Comparison of ENCODE assay signal across 8 cellular contexts in the genomic region with DNA sequence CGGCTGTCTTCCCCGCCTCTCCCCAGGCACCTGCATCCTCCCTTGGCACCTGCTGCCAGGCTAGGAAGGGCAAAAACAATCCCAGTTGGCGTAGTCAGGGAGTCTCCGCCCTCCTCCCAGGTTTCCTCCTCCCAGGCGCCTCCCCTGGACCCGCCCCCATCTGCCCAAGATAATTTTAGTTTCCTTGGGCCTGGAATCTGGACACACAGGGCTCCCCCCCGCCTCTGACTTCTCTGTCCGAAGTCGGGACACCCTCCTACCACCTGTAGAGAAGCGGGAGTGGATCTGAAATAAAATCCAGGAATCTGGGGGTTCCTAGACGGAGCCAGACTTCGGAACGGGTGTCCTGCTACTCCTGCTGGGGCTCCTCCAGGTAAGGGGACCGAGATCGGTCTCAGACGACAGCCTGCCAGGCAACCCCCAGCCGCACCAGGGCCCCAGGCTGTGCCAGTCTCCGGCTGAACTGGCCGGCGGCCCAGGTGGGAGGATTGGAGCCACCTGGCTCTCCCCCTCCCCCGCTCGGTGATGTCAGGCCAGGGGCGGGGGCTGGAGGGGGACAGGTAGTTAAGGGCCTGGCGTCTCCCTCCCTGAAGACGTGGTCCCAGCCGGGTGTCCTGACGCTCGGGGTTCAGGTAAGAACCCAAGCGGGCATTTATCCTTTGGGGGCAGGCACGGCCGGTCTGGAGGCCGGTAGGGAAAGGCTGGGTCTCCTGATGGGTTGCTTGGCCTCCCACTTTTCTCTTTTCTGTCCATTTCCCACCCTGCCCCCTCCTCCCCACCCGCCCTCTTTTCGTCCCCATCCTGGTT. TPM values are rescaled to one million over a fixed set of nuclear protein-coding genes. Genes with fewer than 3 reads are reported as not detected.
DNase-seq lines count a peak whose midpoint lies in the region; ATAC-seq and TF ChIP-seq lines count a peak whose summit lies in the region.

Gene GRB7 (plus strand): TSS at position 178 of the 807 bp plus-strand sequence. CDS start 4,364 bp downstream, outside the sequence.

- H3K4me3 ChIP-seq in KMS-11 (IDR thresholded peaks at IDR 0.05; ENCODE audit: insufficient read depth, low read depth, low read length) (no peak within 1 kb of the TSS), iPS-15b (ENCODE audit: low read depth, low read length) (peak within 1 kb of the TSS; percentile 90), SJCRH30 (no peak within 1 kb of the TSS)

- peak within 1 kb of the TSS; percentile 72 for H2AFZ ChIP-seq in KMS-11 (ENCODE audit: low read depth)

- intact Hi-C loops in activated T-helper 1 cell treated with anti-CD3 and anti-CD28 coated beads, Interleukin-12 subunit alpha, Interleukin-12 subunit beta, Interleukin-2, Interleukin-4 antibody, amounts not matched to agents 30 ng/mL and 10 ng/mL and 1 ng/mL, durations not matched to agents 14 hours and 24 hours and 36 hours (cut with micrococcal nuclease): loop anchor here (1.0 kb wide), 2 partner anchors 8 to 16 kb away; partner anchors contain the start of gene MIEN1

- no peaks in the 10 kb centered on the region for H3K9me3 Mint-ChIP-seq in activated T-helper 1 cell treated with anti-CD3 and anti-CD28 coated beads, Interleukin-12 subunit alpha, Interleukin-12 subunit beta, Interleukin-2, Interleukin-4 antibody, amounts not matched to agents 30 ng/mL and 10 ng/mL and 1 ng/mL, durations not matched to agents 14 hours and 24 hours and 36 hours
- H3K9me3 Mint-ChIP-seq in stimulated activated memory B cell treated with anti-CD40 and anti-IgM and Interleukin-4, amounts not matched to agents 10 μg/mL and 1 μg/mL and 100 μg/mL, for 72 hours: no peaks in the 10 kb centered on the region

- H3K9ac ChIP-seq in KMS-11 (peak within 1 kb of the TSS; percentile 59; the same call in 1 of the 2 replicates), iPS-15b (ENCODE audit: low read depth, low read length) (peak within 1 kb of the TSS; percentile 73)

- no peak for DNase-seq in activated T-helper 1 cell treated with anti-CD3 and anti-CD28 coated beads, Interleukin-12 subunit alpha, Interleukin-12 subunit beta, Interleukin-2, Interleukin-4 antibody, amounts not matched to agents 30 ng/mL and 10 ng/mL and 1 ng/mL, durations not matched to agents 14 hours and 24 hours and 36 hours (ENCODE audit: low spot score)
- DNase-seq in GM20000 (ENCODE audit: low spot score) (no peak), SJCRH30 (no peak)
- DNase-seq in stimulated activated naive CD4-positive, alpha-beta T cell treated with Interleukin-2 at 50 U/mL for 16 hours (lab: John Stamatoyannopoulos, UW): no peak

- H3K27me3 Mint-ChIP-seq in activated T-helper 1 cell treated with anti-CD3 and anti-CD28 coated beads, Interleukin-12 subunit alpha, Interleukin-12 subunit beta, Interleukin-2, Interleukin-4 antibody, amounts not matched to agents 30 ng/mL and 10 ng/mL and 1 ng/mL, durations not matched to agents 14 hours and 24 hours and 36 hours (ENCODE audit: insufficient read depth): peaks cover 23% of the 10 kb centered on the region
- peaks cover 57% of the 10 kb centered on the region for H3K27me3 Mint-ChIP-seq in stimulated activated memory B cell treated with anti-CD40 and anti-IgM and Interleukin-4, amounts not matched to agents 10 μg/mL and 1 μg/mL and 100 μg/mL, for 72 hours

- H3K4me3 Mint-ChIP-seq in activated T-helper 1 cell treated with anti-CD3 and anti-CD28 coated beads, Interleukin-12 subunit alpha, Interleukin-12 subunit beta, Interleukin-2, Interleukin-4 antibody, amounts not matched to agents 30 ng/mL and 10 ng/mL and 1 ng/mL, durations not matched to agents 14 hours and 24 hours and 36 hours: peak within 1 kb of the TSS; percentile 60
- peak within 1 kb of the TSS; percentile 78 for H3K4me3 Mint-ChIP-seq in stimulated activated memory B cell treated with anti-CD40 and anti-IgM and Interleukin-4, amounts not matched to agents 10 μg/mL and 1 μg/mL and 100 μg/mL, for 72 hours

- no peaks in the 10 kb centered on the region for H3K79me2 ChIP-seq in KMS-11 (ENCODE audit: insufficient read depth, low read depth)

- H4K20me1 ChIP-seq in KMS-11 (ENCODE audit: insufficient read depth): no peaks in the 10 kb centered on the region

- H3K9me3 ChIP-seq in iPS-15b (ENCODE audit: control insufficient read depth, insufficient read depth, low read length): no peaks in the 10 kb centered on the region
- no peaks in the 10 kb centered on the region for H3K9me3 ChIP-seq in SJCRH30 (replicated peaks)

- H3K36me3 ChIP-seq in KMS-11 (ENCODE audit: insufficient read depth) (no peaks in the 10 kb centered on the region), iPS-15b (ENCODE audit: control insufficient read depth, insufficient read depth, low read length) (peaks cover 11% of the 10 kb centered on the region), SJCRH30 (no peaks in the 10 kb centered on the region)

- peak; percentile 37 for ATAC-seq in stimulated activated memory B cell treated with anti-CD40 and anti-IgM and Interleukin-4, amounts not matched to agents 10 μg/mL and 1 μg/mL and 100 μg/mL, for 72 hours

- no peaks in the 10 kb centered on the region for H3K36me3 Mint-ChIP-seq in activated T-helper 1 cell treated with anti-CD3 and anti-CD28 coated beads, Interleukin-12 subunit alpha, Interleukin-12 subunit beta, Interleukin-2, Interleukin-4 antibody, amounts not matched to agents 30 ng/mL and 10 ng/mL and 1 ng/mL, durations not matched to agents 14 hours and 24 hours and 36 hours (ENCODE audit: low read depth)
- no peaks in the 10 kb centered on the region for H3K36me3 Mint-ChIP-seq in stimulated activated memory B cell treated with anti-CD40 and anti-IgM and Interleukin-4, amounts not matched to agents 10 μg/mL and 1 μg/mL and 100 μg/mL, for 72 hours

- H3K4me1 ChIP-seq in KMS-11 (ENCODE audit: low read depth, poor library complexity, severe bottlenecking) (peaks cover 27% of the 10 kb centered on the region), iPS-15b (ENCODE audit: control insufficient read depth, insufficient read depth, low read length) (peaks cover 6% of the 10 kb centered on the region), SJCRH30 (peaks cover 3% of the 10 kb centered on the region; the same call in 1 of the 2 replicates)

- H3K27me3 ChIP-seq in KMS-11 (ENCODE audit: insufficient read depth, low read depth) (no peaks in the 10 kb centered on the region), iPS-15b (ENCODE audit: control insufficient read depth, insufficient read depth, low read length) (no peaks in the 10 kb centered on the region), SJCRH30 (peaks cover 31% of the 10 kb centered on the region)

- TF ChIP-seq CTCF in 22Rv1 (IDR thresholded peaks at IDR 0.05) (no peak), KMS-11 (conservative IDR thresholded peaks at IDR 0.05; ENCODE audit: low read depth, low read length) (no peak), GM20000 (IDR thresholded peaks at IDR 0.05; ENCODE audit: extremely low read depth, missing control alignments) (no peak)

- peak within 1 kb of the TSS; percentile 42 for H3K27ac Mint-ChIP-seq in activated T-helper 1 cell treated with anti-CD3 and anti-CD28 coated beads, Interleukin-12 subunit alpha, Interleukin-12 subunit beta, Interleukin-2, Interleukin-4 antibody, amounts not matched to agents 30 ng/mL and 10 ng/mL and 1 ng/mL, durations not matched to agents 14 hours and 24 hours and 36 hours
- peak within 1 kb of the TSS; percentile 74 for H3K27ac Mint-ChIP-seq in stimulated activated memory B cell treated with anti-CD40 and anti-IgM and Interleukin-4, amounts not matched to agents 10 μg/mL and 1 μg/mL and 100 μg/mL, for 72 hours

- H3K4me1 Mint-ChIP-seq in activated T-helper 1 cell treated with anti-CD3 and anti-CD28 coated beads, Interleukin-12 subunit alpha, Interleukin-12 subunit beta, Interleukin-2, Interleukin-4 antibody, amounts not matched to agents 30 ng/mL and 10 ng/mL and 1 ng/mL, durations not matched to agents 14 hours and 24 hours and 36 hours (ENCODE audit: low read depth): peaks cover 33% of the 10 kb centered on the region
- H3K4me1 Mint-ChIP-seq in stimulated activated memory B cell treated with anti-CD40 and anti-IgM and Interleukin-4, amounts not matched to agents 10 μg/mL and 1 μg/mL and 100 μg/mL, for 72 hours: peaks cover 34% of the 10 kb centered on the region

- peak within 1 kb of the TSS; percentile 84 for H3K4me2 ChIP-seq in KMS-11

- H3K27ac ChIP-seq in 22Rv1 (peak within 1 kb of the TSS; percentile 98), KMS-11 (peak within 1 kb of the TSS; percentile 18; the same call in 1 of the 2 replicates), SJCRH30 (no peak within 1 kb of the TSS)

RNA-seq across cellular contexts. Expression of gene GRB7, which starts in this region (rescaled TPM):
- total RNA-seq in activated T-helper 1 cell treated with anti-CD3 and anti-CD28 coated beads, Interleukin-12 subunit alpha, Interleukin-12 subunit beta, Interleukin-2, Interleukin-4 antibody, amounts not matched to agents 30 ng/mL and 10 ng/mL and 1 ng/mL, durations not matched to agents 14 hours and 24 hours and 36 hours: 0.64 and 0.73 TPM in 2 replicates
- total RNA-seq in SJCRH30 (2014; rRNA removed; shearing (Covaris generic)): not detected in 2 replicates
